Comparison of ENCODE assay signal across 1 cellular context in genomic region chr22:37676691-37677627, GRCh38.
A peak's percentile ranks its signal among the peaks of the same experiment; 100 is the strongest.
TF ChIP-seq lines count a peak whose summit lies in the region.

No MANE protein-coding gene starts in this region.

TF ChIP-seq in K562, 482 proteins besides CTCF, POLR2A, EP300 and RAD21 (continues in another document):
- no peak for TF ChIP-seq PHB2 (IDR thresholded peaks at IDR 0.05; ENCODE audit: low read depth)
- peak; percentile 80 for TF ChIP-seq GABPA (tag; conservative IDR thresholded peaks at IDR 0.05; ENCODE audit: low read depth)
- TF ChIP-seq ZFP30 (CRISPR knock-in tag; IDR thresholded peaks at IDR 0.05; ENCODE audit: borderline replicate concordance) = no peak
- TF ChIP-seq DPF2 (IDR thresholded peaks at IDR 0.05) = peak; percentile 79
- 0 out of 2 replicates have a peak, but pooled peaks have one; percentile 9 for TF ChIP-seq ZBTB40 (IDR thresholded peaks at IDR 0.05)
- no peak for TF ChIP-seq ZBTB40 (CRISPR knock-in tag; IDR thresholded peaks at IDR 0.05)
- TF ChIP-seq HDAC1 (IDR thresholded peaks at IDR 0.05) = peak in 1 of 2 experiments; percentile 53; a peak in 1 of 4 replicates
- peak; percentile 88 for TF ChIP-seq ATF3 (IDR thresholded peaks at IDR 0.05)
- TF ChIP-seq ATF3 (CRISPR knock-in tag; conservative IDR thresholded peaks at IDR 0.05) = no peak
- peak in 1 of 2 experiments; percentile 65; a peak in 1 of 4 replicates for TF ChIP-seq ZNF318 (IDR thresholded peaks at IDR 0.05; ENCODE audit: borderline replicate concordance in 1 of 2, low read depth in 1 of 2)
- TF ChIP-seq ZBED1 (IDR thresholded peaks at IDR 0.05) = no peak
- TF ChIP-seq ARID4B (CRISPR knock-in tag; IDR thresholded peaks at IDR 0.05) = peak; percentile 44; the same call in 1 of the 2 replicates
- TF ChIP-seq KDM1A (IDR thresholded peaks at IDR 0.05) = peak in 1 of 2 experiments; percentile 52; a peak in 1 of 4 replicates
- TF ChIP-seq RBFOX2 (IDR thresholded peaks at IDR 0.05; ENCODE audit: low read depth, low read length) = peak; percentile 80
- TF ChIP-seq ELK1 (CRISPR knock-in tag; IDR thresholded peaks at IDR 0.05) = no peak
- TF ChIP-seq MYC (IDR thresholded peaks at IDR 0.05; ENCODE audit: low read depth, low read length) = 0 out of 2 replicates have a peak, but pooled peaks have one; percentile 15
- no peak for TF ChIP-seq MYC (CRISPR knock-in tag; IDR thresholded peaks at IDR 0.05; ENCODE audit: borderline replicate concordance, low read depth)
- TF ChIP-seq ARID2 (IDR thresholded peaks at IDR 0.05) = no peak
- no peak for TF ChIP-seq ATF1 (CRISPR knock-in tag; IDR thresholded peaks at IDR 0.05)
- peak; percentile 65 for TF ChIP-seq ATF1 (tag; IDR thresholded peaks at IDR 0.05)
- no peak for TF ChIP-seq NFE2L1 (tag; IDR thresholded peaks at IDR 0.05; ENCODE audit: borderline replicate concordance, low read depth)
- TF ChIP-seq ETS1 (conservative IDR thresholded peaks at IDR 0.05; ENCODE audit: control insufficient read depth, low read depth, low read length) = peak; percentile 0; the same call in 1 of the 2 replicates
